Comparison of ENCODE assay signal across 22 cellular contexts in genomic region chr4:90474484-90474883, GRCh38.
DNase-seq lines count a peak whose midpoint lies in the region; FAIRE-seq and TF ChIP-seq lines count a peak whose summit lies in the region.
"Had no signal": no experiment of that assay in that cellular context is flagged by ENCODE, and none has a peak within 500 bp of the region (broad histone marks: within the 10 kb centered on the region; RNA-seq: fewer than 3 reads in every experiment).

No MANE protein-coding gene starts in this region.

- FAIRE-seq in small intestine (lab: Jason Lieb, UNC) = no peak
- FAIRE-seq: GM12891, H1 had no signal

- POLR2A ChIA-PET in A673 (lab: Charles Lee; ENCODE audit: low non-redundant PET) = no interaction called here

- H3K9me3 ChIP-seq in A673 (ENCODE audit: low read depth, low read length, poor library complexity, severe bottlenecking) (no peaks in the 10 kb centered on the region), small intestine (ENCODE audit: control insufficient read depth, low read depth) (no peaks in the 10 kb centered on the region), ovary (no peaks in the 10 kb centered on the region)
- H3K9me3 ChIP-seq: BLaER1, SK-N-SH had no signal

- H3K27me3 ChIP-seq in A673 (replicated peaks; ENCODE audit: insufficient read depth, low read depth, low read length, poor library complexity) (no peaks in the 10 kb centered on the region), small intestine (ENCODE audit: control insufficient read depth in 2 of 2, insufficient read depth in 2 of 2, low read length in 2 of 2) (no peaks in the 10 kb centered on the region), ovary (no peaks in the 10 kb centered on the region)
- H3K27me3 ChIP-seq: BLaER1 had no signal

- CTCF ChIA-PET in A673 (lab: Charles Lee) = no interaction called here

- no peak for TF ChIP-seq EP300 in ovary (IDR thresholded peaks at IDR 0.05)

- BruUV-seq in A673 (replicated peaks; lab: Mats Ljungman, UMichigan) = no TSS peak

- DNase-seq in A673 (ENCODE audit: low spot score) (peak; percentile 5), NCI-H69 (lab: John Stamatoyannopoulos, UW) (peak; percentile 25), left kidney (ENCODE audit: low read depth, low spot score) (peak; percentile 5), small intestine (peak; percentile 19), ovary (no peak), Kasumi-1 (lab: John Stamatoyannopoulos, UW) (no peak), activated gamma-delta T cell treated with Interleukin-2 at 50 U/mL for 16 hours (no peak)
- DNase-seq: ACHN; CD4-positive, alpha-beta T cell; COR-L47; DMS 273 treated with DMSO at 0.1 percent for 48 hours; MM.1S; NCI-H1048; NCI-H1417 treated with DMSO at 0.1 percent for 48 hours; NCI-H187; NCI-H510A; NCI-H748 treated with DMSO at 0.1 percent for 48 hours; SIG-M5; SK-N-SH had no signal

- H3K36me3 ChIP-seq in A673 (ENCODE audit: insufficient read depth, low read length, poor library complexity, severe bottlenecking) = no peaks in the 10 kb centered on the region
- H3K36me3 ChIP-seq in small intestine (ENCODE audit: control insufficient read depth in 2 of 2, insufficient read depth in 2 of 2, low read length in 2 of 2) = no peaks in the 10 kb centered on the region
- no peaks in the 10 kb centered on the region for H3K36me3 ChIP-seq in ovary
- H3K36me3 ChIP-seq: BLaER1 had no signal

- H3K27ac ChIP-seq in A673 (ENCODE audit: low read depth, low read length, poor library complexity, severe bottlenecking) (no peak overlapping the region), small intestine (ENCODE audit: low read depth in 1 of 2, low read length in 1 of 2) (no peak overlapping the region), ovary (no peak overlapping the region)
- H3K27ac ChIP-seq: BLaER1 had no signal

- H3K4me1 ChIP-seq in A673 (ENCODE audit: insufficient read depth, low read length, poor library complexity, severe bottlenecking) (no peaks in the 10 kb centered on the region), small intestine (ENCODE audit: control insufficient read depth in 2 of 2, insufficient read depth in 1 of 2, low read depth in 1 of 2, low read length in 1 of 2) (no peaks in the 10 kb centered on the region), ovary (ENCODE audit: insufficient read depth) (no peaks in the 10 kb centered on the region)
- H3K4me1 ChIP-seq: BLaER1 had no signal

- TF ChIP-seq POLR2A in ovary (IDR thresholded peaks at IDR 0.05) = no peak

- TF ChIP-seq CTCF in A673 (conservative IDR thresholded peaks at IDR 0.05; ENCODE audit: low read depth, low read length) (no peak), ovary (IDR thresholded peaks at IDR 0.05) (no peak)

- WGBS in small intestine, 3 donors = 58 to 80% (median 68%) methylated on average over 1 of the region's 1 CpG
- WGBS in ovary, 3 donors = 73 to 83% (median 81%) methylated on average over 1 of the region's 1 CpG

- H3K4me3 ChIP-seq in A673 (ENCODE audit: low read depth, low read length, poor library complexity, severe bottlenecking) = no peak overlapping the region
- H3K4me3 ChIP-seq in small intestine (ENCODE audit: low read depth in 1 of 2, low read length in 2 of 2) = no peak overlapping the region
- no peak overlapping the region for H3K4me3 ChIP-seq in ovary
- H3K4me3 ChIP-seq: BLaER1 had no signal

- intact Hi-C loops in A673 (cut with micrococcal nuclease; ENCODE audit: unreplicated experiment) = no loop called here
- intact Hi-C loops in ovary (cut with DNase I) = no loop called here

Comparison
In these comparisons a context has a peak if more than half of its experiments do, and no peak if none do; other contexts are left out.
1. DNase-seq: peak in A673 (single experiment), NCI-H69 (single experiment), left kidney (single experiment) and small intestine (single experiment); none in ovary (0 of 5), Kasumi-1 (0 of 2) and activated gamma-delta T cell treated with Interleukin-2 at 50 U/mL for 16 hours (single experiment).